In genomic region chr13:109784590-109785140, GRCh38 we compare ENCODE assay signal across 8 cellular contexts. TPM values are rescaled to one million over a fixed set of nuclear protein-coding genes. Genes with fewer than 3 reads are reported as not detected.
DNase-seq lines count a peak whose midpoint lies in the region; ATAC-seq and TF ChIP-seq lines count a peak whose summit lies in the region.

No MANE protein-coding gene starts in this region.

- peak overlapping the region; percentile 85 for H3K4me3 ChIP-seq in coronary artery

- ATAC-seq in activated CD4-positive, alpha-beta T cell treated with anti-CD3 and anti-CD28 coated beads for 36 hours = peak; percentile 25
- ATAC-seq in HG02884 (IDR thresholded peaks at IDR 0.05; ENCODE audit: unreplicated experiment) (no peak), HG03039 (IDR thresholded peaks at IDR 0.05; ENCODE audit: unreplicated experiment) (no peak)

- H3K9me3 Mint-ChIP-seq in activated CD4-positive, alpha-beta T cell treated with anti-CD3 and anti-CD28 coated beads for 36 hours (ENCODE audit: low read depth) = no peaks in the 10 kb centered on the region

- POLR2A ChIA-PET in activated CD4-positive, alpha-beta T cell treated with anti-CD3 and anti-CD28 coated beads for 36 hours (lab: Charles Lee) = no interaction called here

- H3K4me1 Mint-ChIP-seq in activated CD4-positive, alpha-beta T cell treated with anti-CD3 and anti-CD28 coated beads for 36 hours = peaks cover 30% of the 10 kb centered on the region

- no peaks in the 10 kb centered on the region for H3K27me3 Mint-ChIP-seq in activated CD4-positive, alpha-beta T cell treated with anti-CD3 and anti-CD28 coated beads for 36 hours

- H3K36me3 Mint-ChIP-seq in activated CD4-positive, alpha-beta T cell treated with anti-CD3 and anti-CD28 coated beads for 36 hours (ENCODE audit: low read depth) = peaks cover 4% of the 10 kb centered on the region

- TF ChIP-seq CTCF in coronary artery (IDR thresholded peaks at IDR 0.05) = peak; percentile 58

- peak overlapping the region; percentile 49 for H3K4me3 Mint-ChIP-seq in activated CD4-positive, alpha-beta T cell treated with anti-CD3 and anti-CD28 coated beads for 36 hours

- DNase-seq in EH (ENCODE audit: low read depth) = peak; percentile 80
- DNase-seq in NCI-H146 (lab: John Stamatoyannopoulos, UW) = peak; percentile 83
- DNase-seq in activated CD4-positive, alpha-beta T cell treated with anti-CD3 and anti-CD28 coated beads for 36 hours = peak; percentile 84
- no peak for DNase-seq in coronary artery (ENCODE audit: low spot score)
- peak; percentile 19 for DNase-seq in kidney glomerular epithelial cell (lab: John Stamatoyannopoulos, UW)
- peak; percentile 76 for DNase-seq in stimulated activated CD4-positive, alpha-beta T cell treated with anti-CD3 and anti-CD28 coated beads, Interleukin-15, amount 100 ng/mL, for 24 hours

- peak overlapping the region; percentile 91 to 99 for H3K27ac ChIP-seq in coronary artery

- CTCF ChIA-PET in activated CD4-positive, alpha-beta T cell treated with anti-CD3 and anti-CD28 coated beads for 36 hours (lab: Charles Lee) = interaction anchor here (0.6 to 1.2 kb wide), 3 partner anchors 20 to 820 kb away, joined by 3 to 6 read pairs (median 4); no protein-coding TSS in a partner anchor

- no peak overlapping the region for H3K27ac Mint-ChIP-seq in activated CD4-positive, alpha-beta T cell treated with anti-CD3 and anti-CD28 coated beads for 36 hours

- intact Hi-C loops in activated CD4-positive, alpha-beta T cell treated with anti-CD3 and anti-CD28 coated beads for 36 hours (cut with DNase I, micrococcal nuclease) = loop anchor here (1.0 to 10.0 kb wide), 8 partner anchors 350 to 1370 kb away; partner anchors contain the start of genes ING1 (in 1 of the 2) and RAB20 (in 1 of the 2)

RNA-seq across cellular contexts. Expression of gene IRS2, which starts 1.7 kb away (rescaled TPM):
- total RNA-seq in activated CD4-positive, alpha-beta T cell treated with anti-CD3 and anti-CD28 coated beads for 36 hours = 1 to 10 TPM; 1.4 to 1.5 TPM
